ENCODE assay signal across 24 cellular contexts in genomic region chr19:18218600-18218999, GRCh38. TPM values are rescaled to one million over a fixed set of nuclear protein-coding genes. Genes with fewer than 3 reads are reported as not detected.
DNase-seq lines count a peak whose midpoint lies in the region; ATAC-seq and TF ChIP-seq lines count a peak whose summit lies in the region.
"Had no signal": no experiment of that assay in that cellular context is flagged by ENCODE, and none has a peak within 500 bp of the region (broad histone marks: within the 10 kb centered on the region; RNA-seq: fewer than 3 reads in every experiment).

No MANE protein-coding gene starts in this region.

- TF ChIP-seq RAD21 in IMR-90 (IDR thresholded peaks at IDR 0.05; ENCODE audit: low read length): no peak

- peak overlapping the region; percentile 55 for H2AK9ac ChIP-seq in IMR-90 (replicated peaks; ENCODE audit: low read depth, low read length, poor library complexity)

- no peak overlapping the region for H2AFZ ChIP-seq in IMR-90 (replicated peaks; ENCODE audit: low read length, poor library complexity)
- no peak overlapping the region for H2AFZ ChIP-seq in neuronal stem cell (ENCODE audit: low read length)
- H2AFZ ChIP-seq: GM23248 had no signal

- H3K14ac ChIP-seq in IMR-90 (replicated peaks; ENCODE audit: low read depth, low read length): no peak overlapping the region
- peak overlapping the region; percentile 67 for H3K14ac ChIP-seq in neuronal stem cell (ENCODE audit: low read length)

- H3K4me2 ChIP-seq in IMR-90 (ENCODE audit: low read depth, low read length) (no peak overlapping the region), neuronal stem cell (ENCODE audit: insufficient read depth, low read length, poor library complexity, severe bottlenecking) (no peak overlapping the region)
- H3K4me2 ChIP-seq: A549; BLaER1 treated with 17β-estradiol and CSF1 and Interleukin-3, amounts not matched to agents 10 nM and 100 nM had no signal

- DNase-seq in activated naive CD4-positive, alpha-beta T cell treated with anti-CD3 and anti-CD28 coated beads for 36 hours: no peak
- DNase-seq in IMR-90 (no peak), neuronal stem cell (ENCODE audit: low spot score) (no peak), SIG-M5 treated with dmso at 0.1 percent for 504 hours (lab: John Stamatoyannopoulos, UW; ENCODE audit: unreplicated experiment) (no peak), sigmoid colon (no peak)
- DNase-seq in stimulated activated CD4-positive, alpha-beta T cell treated with anti-CD3 and anti-CD28 coated beads, Interleukin-4, amount 100 ng/mL, for 1 hour: no peak
- DNase-seq: 8988T; ACHN; AML-193; BE2C; CD4-positive, alpha-beta T cell; CD8-positive, alpha-beta memory T cell; DMS 273 treated with DMSO at 0.1 percent for 48 hours; DMS79; EL; GDM1; GM23248; H7; HCEC 1CT had no signal

- H4K20me1 ChIP-seq in IMR-90 (ENCODE audit: insufficient read depth, low read length): no peaks in the 10 kb centered on the region
- H4K20me1 ChIP-seq: BLaER1 treated with 17β-estradiol and CSF1 and Interleukin-3, amounts not matched to agents 10 nM and 100 nM had no signal

- H3K36me3 ChIP-seq in IMR-90 (ENCODE audit: control insufficient read depth, insufficient read depth, low read length): no peaks in the 10 kb centered on the region
- no peaks in the 10 kb centered on the region for H3K36me3 ChIP-seq in neuronal stem cell (replicated peaks in 1 of 2; ENCODE audit: control insufficient read depth in 2 of 2, insufficient read depth in 2 of 2, low read length in 2 of 2)
- H3K36me3 ChIP-seq in sigmoid colon: no peaks in the 10 kb centered on the region
- H3K36me3 ChIP-seq: BE2C; BLaER1 treated with 17β-estradiol and CSF1 and Interleukin-3, amounts not matched to agents 10 nM and 100 nM had no signal

- CTCF ChIA-PET in activated naive CD4-positive, alpha-beta T cell treated with anti-CD3 and anti-CD28 coated beads for 36 hours (lab: Charles Lee): no interaction called here
- CTCF ChIA-PET in IMR-90 (lab: Yijun Ruan, JAX): no interaction called here

- no peak overlapping the region for H3K4me3 Mint-ChIP-seq in activated naive CD4-positive, alpha-beta T cell treated with anti-CD3 and anti-CD28 coated beads, Interleukin-2, amount 50 U/mL, for 24 hours
- no peak overlapping the region for H3K4me3 Mint-ChIP-seq in activated naive CD4-positive, alpha-beta T cell treated with anti-CD3 and anti-CD28 coated beads for 36 hours
- H3K4me3 Mint-ChIP-seq: CD4-positive, alpha-beta T cell; CD8-positive, alpha-beta memory T cell had no signal

- POLR2A ChIA-PET in IMR-90 (lab: Charles Lee; ENCODE audit: unreplicated experiment): no interaction called here

- H3K9me3 Mint-ChIP-seq in activated naive CD4-positive, alpha-beta T cell treated with anti-CD3 and anti-CD28 coated beads, Interleukin-2, amount 50 U/mL, for 24 hours: no peaks in the 10 kb centered on the region
- H3K9me3 Mint-ChIP-seq in activated naive CD4-positive, alpha-beta T cell treated with anti-CD3 and anti-CD28 coated beads for 36 hours: no peaks in the 10 kb centered on the region
- H3K9me3 Mint-ChIP-seq: CD4-positive, alpha-beta T cell; CD8-positive, alpha-beta memory T cell had no signal

- H3K4ac ChIP-seq in IMR-90 (ENCODE audit: low read depth, low read length): no peak overlapping the region
- no peak overlapping the region for H3K4ac ChIP-seq in neuronal stem cell (ENCODE audit: low read length)

- H2BK20ac ChIP-seq in IMR-90 (ENCODE audit: low read depth, low read length): no peak overlapping the region

- H3K4me1 Mint-ChIP-seq in activated naive CD4-positive, alpha-beta T cell treated with anti-CD3 and anti-CD28 coated beads, Interleukin-2, amount 50 U/mL, for 24 hours: no peaks in the 10 kb centered on the region
- peaks cover 2% of the 10 kb centered on the region for H3K4me1 Mint-ChIP-seq in activated naive CD4-positive, alpha-beta T cell treated with anti-CD3 and anti-CD28 coated beads for 36 hours (ENCODE audit: low read depth)

- H2AK5ac ChIP-seq in IMR-90 (ENCODE audit: low read depth, low read length): no peak overlapping the region
- peak overlapping the region; percentile 81 for H2AK5ac ChIP-seq in neuronal stem cell (ENCODE audit: low read depth, low read length)

- no TSS peak for BruUV-seq in IMR-90 (replicated peaks; lab: Mats Ljungman, UMichigan)

- no peak overlapping the region for H4K5ac ChIP-seq in IMR-90 (ENCODE audit: low read depth, low read length)

- H4K91ac ChIP-seq in IMR-90 (ENCODE audit: insufficient read depth, low read depth, low read length) (no peak overlapping the region), neuronal stem cell (ENCODE audit: low read depth, low read length, poor library complexity) (no peak overlapping the region)

- H3K4me1 ChIP-seq in IMR-90 (ENCODE audit: control insufficient read depth, insufficient read depth, low read length) (peaks cover 5% of the 10 kb centered on the region), neuronal stem cell (ENCODE audit: control insufficient read depth in 2 of 2, insufficient read depth in 1 of 2, low read depth in 1 of 2, low read length in 2 of 2) (peaks cover 0 to 1% of the 10 kb centered on the region in 2 donors), sigmoid colon (no peaks in the 10 kb centered on the region)
- H3K4me1 ChIP-seq: BE2C had no signal

- no CpG with 5 or more reads among the region's 3 CpGs for WGBS in IMR-90 (ENCODE audit: extremely low coverage in 2 of 2, insufficient read length in 1 of 2), 2 experiments
- WGBS in neuronal stem cell (ENCODE audit: extremely low coverage in 2 of 2, insufficient read length in 2 of 2, insufficient replicate concordance in 1 of 2), 2 donors: no CpG with 5 or more reads among the region's 3 CpGs
- 92 to 94% methylated on average over 3 of the region's 3 CpGs for WGBS in sigmoid colon, 2 donors

- H3K18ac ChIP-seq in IMR-90 (ENCODE audit: low read depth, low read length) (no peak overlapping the region), neuronal stem cell (ENCODE audit: low read length) (no peak overlapping the region)

- H3K27me3 ChIP-seq in IMR-90 (ENCODE audit: control insufficient read depth, insufficient read depth, low read length) (no peaks in the 10 kb centered on the region), neuronal stem cell (ENCODE audit: control insufficient read depth in 3 of 3, insufficient read depth in 3 of 3, low read depth in 1 of 3, low read length in 3 of 3) (peaks cover 0 to 33% (median 13%) of the 10 kb centered on the region in 3 experiments), sigmoid colon (peaks cover 0 to 20% (median 17%) of the 10 kb centered on the region in 3 donors)
- H3K27me3 ChIP-seq: BE2C had no signal

- H2BK5ac ChIP-seq in IMR-90 (ENCODE audit: low read depth, low read length, poor library complexity, severe bottlenecking) (no peak overlapping the region), neuronal stem cell (ENCODE audit: low read length) (no peak overlapping the region)

- H3K27ac Mint-ChIP-seq in activated naive CD4-positive, alpha-beta T cell treated with anti-CD3 and anti-CD28 coated beads, Interleukin-2, amount 50 U/mL, for 24 hours: peak overlapping the region; percentile 21
- no peak overlapping the region for H3K27ac Mint-ChIP-seq in activated naive CD4-positive, alpha-beta T cell treated with anti-CD3 and anti-CD28 coated beads for 36 hours
- H3K27ac Mint-ChIP-seq: CD14-positive monocyte; CD4-positive, alpha-beta T cell had no signal

- no peak for ATAC-seq in IMR-90 (ENCODE audit: low read depth)
- ATAC-seq: A549, GM12878 had no signal

- no peaks in the 10 kb centered on the region for H3K79me1 ChIP-seq in IMR-90 (ENCODE audit: low read depth in 1 of 2, low read length in 2 of 2)
- no peaks in the 10 kb centered on the region for H3K79me1 ChIP-seq in neuronal stem cell (ENCODE audit: low read depth, low read length)

- H3K9me3 ChIP-seq in IMR-90 (ENCODE audit: control insufficient read depth, insufficient read depth, low read length) (no peaks in the 10 kb centered on the region), neuronal stem cell (replicated peaks in 1 of 2; ENCODE audit: control insufficient read depth in 2 of 2, insufficient read depth in 1 of 2, low read depth in 1 of 2, low read length in 2 of 2) (peaks cover 0 to 3% of the 10 kb centered on the region in 2 donors), sigmoid colon (no peaks in the 10 kb centered on the region)
- H3K9me3 ChIP-seq: A549, BE2C had no signal

- no peak overlapping the region for H2BK15ac ChIP-seq in IMR-90 (ENCODE audit: low read depth, low read length)
- no peak overlapping the region for H2BK15ac ChIP-seq in neuronal stem cell (ENCODE audit: low read length)

- H3K27ac ChIP-seq in IMR-90 (ENCODE audit: insufficient read depth, low read length) (no peak overlapping the region), neuronal stem cell (replicated peaks; ENCODE audit: low read length) (no peak overlapping the region), sigmoid colon (no peak overlapping the region)
- H3K27ac ChIP-seq: A549; BLaER1 treated with 17β-estradiol and CSF1 and Interleukin-3, amounts not matched to agents 10 nM and 100 nM; GM23248 had no signal

- no peak overlapping the region for H3K9ac ChIP-seq in IMR-90 (ENCODE audit: low read depth, low read length)
- no peak overlapping the region for H3K9ac ChIP-seq in neuronal stem cell (ENCODE audit: low read depth, low read length, poor library complexity)
- H3K9ac ChIP-seq: BLaER1 treated with 17β-estradiol and CSF1 and Interleukin-3, amounts not matched to agents 10 nM and 100 nM; GM23248 had no signal

- no peak overlapping the region for H2BK12ac ChIP-seq in neuronal stem cell (ENCODE audit: low read length)

- H3K9me1 ChIP-seq in IMR-90 (ENCODE audit: insufficient read depth, low read length): peaks cover 2% of the 10 kb centered on the region; the same call in 1 of the 2 replicates

- intact Hi-C loops in activated naive CD4-positive, alpha-beta T cell treated with anti-CD3 and anti-CD28 coated beads for 36 hours (cut with micrococcal nuclease): no loop called here
- intact Hi-C loops in IMR-90 (cut with micrococcal nuclease) (no loop called here), sigmoid colon (cut with DNase I) (no loop called here)

- H4K8ac ChIP-seq in IMR-90 (ENCODE audit: low read depth in 2 of 2, low read length in 2 of 2) (no peak overlapping the region), neuronal stem cell (ENCODE audit: low read depth, low read length) (no peak overlapping the region)

- TF ChIP-seq EP300 in sigmoid colon (IDR thresholded peaks at IDR 0.05): no peak

- in situ Hi-C loops in IMR-90 (cut with MboI; ENCODE audit: low sequenced_read_pairs): no loop called here

- H3K36me3 Mint-ChIP-seq in activated naive CD4-positive, alpha-beta T cell treated with anti-CD3 and anti-CD28 coated beads, Interleukin-2, amount 50 U/mL, for 24 hours: no peaks in the 10 kb centered on the region
- H3K36me3 Mint-ChIP-seq in activated naive CD4-positive, alpha-beta T cell treated with anti-CD3 and anti-CD28 coated beads for 36 hours (ENCODE audit: low read depth): no peaks in the 10 kb centered on the region
- H3K36me3 Mint-ChIP-seq: CD14-positive monocyte; CD8-positive, alpha-beta memory T cell had no signal

- H3K27me3 Mint-ChIP-seq in activated naive CD4-positive, alpha-beta T cell treated with anti-CD3 and anti-CD28 coated beads, Interleukin-2, amount 50 U/mL, for 24 hours: peaks cover 8% of the 10 kb centered on the region
- peaks cover 14% of the 10 kb centered on the region for H3K27me3 Mint-ChIP-seq in activated naive CD4-positive, alpha-beta T cell treated with anti-CD3 and anti-CD28 coated beads for 36 hours (ENCODE audit: low read depth)

- H3K4me3 ChIP-seq in IMR-90 (ENCODE audit: insufficient read depth, low read depth, low read length) (no peak overlapping the region), neuronal stem cell (ENCODE audit: low read length in 2 of 2) (no peak overlapping the region), sigmoid colon (no peak overlapping the region)
- H3K4me3 ChIP-seq: A549; BLaER1 treated with 17β-estradiol and CSF1 and Interleukin-3, amounts not matched to agents 10 nM and 100 nM; GM12878; GM23248 had no signal

- no peak overlapping the region for H2BK120ac ChIP-seq in IMR-90 (ENCODE audit: low read depth, low read length)
- no peak overlapping the region for H2BK120ac ChIP-seq in neuronal stem cell (ENCODE audit: low read depth, low read length)

- TF ChIP-seq POLR2A in IMR-90 (IDR thresholded peaks at IDR 0.05; ENCODE audit: low read depth, low read length) (no peak), sigmoid colon (IDR thresholded peaks at IDR 0.05) (no peak)

- no peak overlapping the region for H3K56ac ChIP-seq in IMR-90 (ENCODE audit: extremely low read depth, insufficient read depth, low read length)

- no peak overlapping the region for H3K23ac ChIP-seq in IMR-90 (ENCODE audit: low read depth, low read length)
- H3K23ac ChIP-seq in neuronal stem cell (ENCODE audit: low read depth, low read length, poor library complexity): peak overlapping the region; percentile 75

- no peak for TF ChIP-seq CTCF in IMR-90 (conservative IDR thresholded peaks at IDR 0.05; ENCODE audit: low read depth, low read length)
- no peak for TF ChIP-seq CTCF in sigmoid colon (IDR thresholded peaks at IDR 0.05)

- dilution Hi-C loops in IMR-90 (cut with HindIII; ENCODE audit: low sequenced_read_pairs, unreplicated experiment): no loop called here

RNA-seq across cellular contexts. Expression of gene PDE4C, which starts 7.6 kb away (rescaled TPM):
- total RNA-seq in activated naive CD4-positive, alpha-beta T cell treated with anti-CD3 and anti-CD28 coated beads for 36 hours: under 1 TPM in 1 of 2 experiments, not detected in 1; 0.10 TPM
- total RNA-seq in IMR-90 (2012; rRNA removed): 0.18 TPM in 1 of 2 replicates, not detected in the other
- 0.22 and 0.24 TPM in 2 replicates for polyA plus RNA-seq in IMR-90 (2012; rRNA removed)
- polyA plus RNA-seq in IMR-90 (2012; cell fraction: cytosol; rRNA removed): 0.30 and 0.40 TPM in 2 replicates
- 3.4 and 5.3 TPM in 2 replicates for polyA plus RNA-seq in IMR-90 (2012; cell fraction: nucleus; rRNA removed; ENCODE audit: low replicate concordance)
- 0.14 TPM for polyA plus RNA-seq in neuronal stem cell (2013, experiment 1 of 2)
- 0.12 TPM for polyA plus RNA-seq in neuronal stem cell (2013, experiment 2 of 2)
- 1 to 10 TPM; 1.8 to 8.6 (median 4.5) TPM for total RNA-seq in sigmoid colon
- 1 to 10 TPM in 1 of 3 donors, not detected in 2; 4.0 TPM for polyA plus RNA-seq in sigmoid colon
- total RNA-seq: CD4-positive, alpha-beta T cell; CD8-positive, alpha-beta memory T cell had no signal
- polyA plus RNA-seq: CD14-positive monocyte; CD8-positive, alpha-beta memory T cell had no signal

RNA-seq across cellular contexts. Expression of gene RAB3A, which starts 14.8 kb away (rescaled TPM):
- 1 to 10 TPM; 3.8 to 6.0 TPM for total RNA-seq in activated naive CD4-positive, alpha-beta T cell treated with anti-CD3 and anti-CD28 coated beads for 36 hours
- 2.8 and 3.0 TPM in 2 replicates for total RNA-seq in IMR-90 (2012; rRNA removed)
- 13.4 and 13.6 TPM in 2 replicates for polyA plus RNA-seq in IMR-90 (2012; rRNA removed)
- 8.6 and 29.3 TPM in 2 replicates for polyA plus RNA-seq in IMR-90 (2012; cell fraction: cytosol; rRNA removed)
- polyA plus RNA-seq in IMR-90 (2012; cell fraction: nucleus; rRNA removed; ENCODE audit: low replicate concordance): 35.0 and 55.7 TPM in 2 replicates
- 3.4 TPM for polyA plus RNA-seq in neuronal stem cell (2013, experiment 1 of 2)
- 4.3 TPM for polyA plus RNA-seq in neuronal stem cell (2013, experiment 2 of 2)
- 1 to 10 TPM in 3 of 4 donors, under 1 TPM in 1; 0.66 to 2.9 (median 2.2) TPM for total RNA-seq in sigmoid colon
- 1 to 10 TPM; 2.1 to 4.8 (median 4.2) TPM for polyA plus RNA-seq in sigmoid colon

RNA-seq across cellular contexts. Expression of gene MPV17L2, which starts 25.6 kb away (rescaled TPM):
- total RNA-seq in activated naive CD4-positive, alpha-beta T cell treated with anti-CD3 and anti-CD28 coated beads for 36 hours: 1 to 10 TPM; 6.3 to 6.5 TPM
- total RNA-seq in IMR-90 (2012; rRNA removed): 7.2 TPM in 2 replicates
- polyA plus RNA-seq in IMR-90 (2012; rRNA removed): 19.5 and 22.5 TPM in 2 replicates
- polyA plus RNA-seq in IMR-90 (2012; cell fraction: cytosol; rRNA removed): 17.4 and 27.3 TPM in 2 replicates
- polyA plus RNA-seq in IMR-90 (2012; cell fraction: nucleus; rRNA removed; ENCODE audit: low replicate concordance): 3.9 and 10.3 TPM in 2 replicates
- polyA plus RNA-seq in neuronal stem cell (2013, experiment 1 of 2): 21.4 TPM
- 20.5 TPM for polyA plus RNA-seq in neuronal stem cell (2013, experiment 2 of 2)
- total RNA-seq in sigmoid colon: 10 to 100 TPM; 15.8 to 37.3 (median 26.2) TPM
- polyA plus RNA-seq in sigmoid colon: 10 to 100 TPM in 2 of 3 donors, 1 to 10 TPM in 1; 9.0 to 26.4 (median 12.0) TPM

RNA-seq across cellular contexts. Expression of gene IFI30, which starts 45.0 kb away (rescaled TPM):
- 10 to 100 TPM; 19.0 to 20.8 TPM for total RNA-seq in activated naive CD4-positive, alpha-beta T cell treated with anti-CD3 and anti-CD28 coated beads for 36 hours
- total RNA-seq in IMR-90 (2012; rRNA removed) (1.1 and 2.3 TPM in 2 replicates), sigmoid colon (10 to 100 TPM in 3 of 4 donors, 1 to 10 TPM in 1; 9.1 to 45.7 (median 44.5) TPM)
- polyA plus RNA-seq in IMR-90 (2012; rRNA removed) (2.3 and 4.0 TPM in 2 replicates), sigmoid colon (100 to 1,000 TPM in 2 of 3 donors, 10 to 100 TPM in 1; 96.7 to 412 (median 178) TPM)
- polyA plus RNA-seq in IMR-90 (2012; cell fraction: cytosol; rRNA removed): 3.1 TPM in 1 of 2 replicates, not detected in the other
- polyA plus RNA-seq in IMR-90 (2012; cell fraction: nucleus; rRNA removed; ENCODE audit: low replicate concordance): 1.6 and 2.1 TPM in 2 replicates
- polyA plus RNA-seq in neuronal stem cell (2013, experiment 1 of 2): 0.79 TPM
- polyA plus RNA-seq in neuronal stem cell (2013, experiment 2 of 2): 0.73 TPM

RNA-seq across cellular contexts. Expression of gene IQCN, which starts 55.7 kb away (rescaled TPM):
- total RNA-seq in activated naive CD4-positive, alpha-beta T cell treated with anti-CD3 and anti-CD28 coated beads for 36 hours: under 1 TPM in 1 of 2 experiments, not detected in 1; 0.19 TPM
- total RNA-seq in IMR-90 (2012; rRNA removed): 0.18 and 0.28 TPM in 2 replicates
- polyA plus RNA-seq in IMR-90 (2012; rRNA removed): 0.60 and 0.67 TPM in 2 replicates
- 0.24 and 0.29 TPM in 2 replicates for polyA plus RNA-seq in IMR-90 (2012; cell fraction: cytosol; rRNA removed)
- polyA plus RNA-seq in IMR-90 (2012; cell fraction: nucleus; rRNA removed; ENCODE audit: low replicate concordance): 6.1 and 10.8 TPM in 2 replicates
- polyA plus RNA-seq in neuronal stem cell (2013, experiment 1 of 2): 0.81 TPM
- polyA plus RNA-seq in neuronal stem cell (2013, experiment 2 of 2): 1.1 TPM
- total RNA-seq in sigmoid colon: 1 to 10 TPM; 1.4 to 5.8 (median 2.9) TPM
- 1 to 10 TPM; 1.2 to 4.4 (median 3.4) TPM for polyA plus RNA-seq in sigmoid colon
- polyA plus RNA-seq: CD14-positive monocyte had no signal
